ENCODE assay signal across 16 cellular contexts in genomic region chr19:53912653-53913052, GRCh38. TPM values are rescaled to one million over a fixed set of nuclear protein-coding genes. Genes with fewer than 3 reads are reported as not detected.
DNase-seq lines count a peak whose midpoint lies in the region; ATAC-seq and TF ChIP-seq lines count a peak whose summit lies in the region.
"Had no signal": no experiment of that assay in that cellular context is flagged by ENCODE, and none has a peak within 500 bp of the region (broad histone marks: within the 10 kb centered on the region; RNA-seq: fewer than 3 reads in every experiment).

No MANE protein-coding gene starts in this region.

- WGBS in endodermal cell (ENCODE audit: insufficient coverage in 1 of 2, insufficient read length in 1 of 2), 2 experiments: 75 to 84% methylated on average over 13 to 18 of the region's 18 CpGs
- 76 to 77% methylated on average over 4 to 17 of the region's 18 CpGs for WGBS in testis, 2 donors
- WGBS in thyroid gland, 2 donors: 83 to 88% methylated on average over 2 of the region's 18 CpGs

- H3F3A ChIP-seq in Loucy (ENCODE audit: low read depth): no peaks in the 10 kb centered on the region

- H2AFZ ChIP-seq in Loucy (ENCODE audit: low read length): no peak overlapping the region

- H3K36me3 ChIP-seq in cardiac muscle cell: no peaks in the 10 kb centered on the region
- no peaks in the 10 kb centered on the region for H3K36me3 ChIP-seq in Loucy (ENCODE audit: insufficient read depth, low read length)
- H3K36me3 ChIP-seq in endodermal cell (ENCODE audit: control insufficient read depth, insufficient read depth, low read length): no peaks in the 10 kb centered on the region
- no peaks in the 10 kb centered on the region for H3K36me3 ChIP-seq in testis (ENCODE audit: low read depth, missing control alignments)
- H3K36me3 ChIP-seq in thyroid gland: no peaks in the 10 kb centered on the region
- H3K36me3 ChIP-seq: BLaER1, gastrocnemius medialis, left lung had no signal

- ATAC-seq in Right ventricle myocardium superior (ENCODE audit: poor library complexity): no peak
- ATAC-seq: gastrocnemius medialis, left lung had no signal

- H3K4me1 ChIP-seq in cardiac muscle cell (ENCODE audit: low read depth): no peaks in the 10 kb centered on the region
- no peaks in the 10 kb centered on the region for H3K4me1 ChIP-seq in Loucy (ENCODE audit: insufficient read depth, low read length, poor library complexity, severe bottlenecking)
- H3K4me1 ChIP-seq in endodermal cell (ENCODE audit: control insufficient read depth, insufficient read depth, low read length): no peaks in the 10 kb centered on the region
- H3K4me1 ChIP-seq in testis: peaks cover 8% of the 10 kb centered on the region
- no peaks in the 10 kb centered on the region for H3K4me1 ChIP-seq in thyroid gland

- TF ChIP-seq CTCF in cardiac muscle cell (IDR thresholded peaks at IDR 0.05; ENCODE audit: low read depth, low read length): peak; percentile 32
- TF ChIP-seq CTCF in Loucy (conservative IDR thresholded peaks at IDR 0.05; ENCODE audit: low read length): peak; percentile 49
- TF ChIP-seq CTCF in endodermal cell (conservative IDR thresholded peaks at IDR 0.05): peak; percentile 89
- peak in 2 of 3 experiments; percentile 7 to 10 for TF ChIP-seq CTCF in testis (IDR thresholded peaks at IDR 0.05)
- TF ChIP-seq CTCF in thyroid gland (IDR thresholded peaks at IDR 0.05): no peak

- no peaks in the 10 kb centered on the region for H4K20me1 ChIP-seq in Loucy (ENCODE audit: insufficient read depth, low read length, poor library complexity, severe bottlenecking)

- peaks cover 50% of the 10 kb centered on the region for H3K27me3 Mint-ChIP-seq in endodermal cell (ENCODE audit: insufficient read depth)
- H3K27me3 Mint-ChIP-seq in activated T-cell treated with anti-CD3 and anti-CD28 coated beads, Interleukin-2, amount 50 U/mL, for 24 hours: peaks cover 75% of the 10 kb centered on the region

- no peaks in the 10 kb centered on the region for H3K9me2 ChIP-seq in Loucy (replicated peaks; ENCODE audit: low read depth, low read length)

- H3K27ac ChIP-seq in cardiac muscle cell (no peak overlapping the region), endodermal cell (ENCODE audit: low read depth, low read length) (no peak overlapping the region), testis (no peak overlapping the region), thyroid gland (no peak overlapping the region)
- H3K27ac ChIP-seq: BLaER1, gastrocnemius medialis, left lung had no signal

- no peak overlapping the region for H3K27ac Mint-ChIP-seq in endodermal cell
- no peak overlapping the region for H3K27ac Mint-ChIP-seq in activated T-cell treated with anti-CD3 and anti-CD28 coated beads, Interleukin-2, amount 50 U/mL, for 24 hours
- H3K27ac Mint-ChIP-seq: activated T-helper 1 cell treated with anti-CD3 and anti-CD28 coated beads, Interleukin-12 subunit alpha, Interleukin-12 subunit beta, Interleukin-2, Interleukin-4 antibody, amounts not matched to agents 30 ng/mL and 10 ng/mL and 1 ng/mL, durations not matched to agents 14 hours and 24 hours and 36 hours; stimulated activated naive CD8-positive, alpha-beta T cell treated with anti-CD3 and anti-CD28 coated beads, Interleukin-15, Interleukin-2, amounts not matched to agents 100 ng/mL and 50 ng/mL, for 24 hours had no signal

- no peak overlapping the region for H3K4me2 ChIP-seq in Loucy (ENCODE audit: low read depth, low read length, poor library complexity, severe bottlenecking)
- H3K4me2 ChIP-seq: BLaER1 had no signal

- H3K79me2 ChIP-seq in Loucy (ENCODE audit: insufficient read depth, low read length): no peaks in the 10 kb centered on the region

- TF ChIP-seq POLR2A in testis (IDR thresholded peaks at IDR 0.05) (no peak), thyroid gland (IDR thresholded peaks at IDR 0.05) (no peak)

- H3K9ac ChIP-seq in Loucy (ENCODE audit: low read depth, low read length, poor library complexity, severe bottlenecking) (no peak overlapping the region), endodermal cell (ENCODE audit: extremely low read depth, low read length, poor library complexity, severe bottlenecking) (no peak overlapping the region)
- H3K9ac ChIP-seq: BLaER1 had no signal

- H3K9me3 Mint-ChIP-seq in endodermal cell: no peaks in the 10 kb centered on the region
- peaks cover 2% of the 10 kb centered on the region for H3K9me3 Mint-ChIP-seq in activated T-cell treated with anti-CD3 and anti-CD28 coated beads, Interleukin-2, amount 50 U/mL, for 24 hours
- H3K9me3 Mint-ChIP-seq: activated T-helper 1 cell treated with anti-CD3 and anti-CD28 coated beads, Interleukin-12 subunit alpha, Interleukin-12 subunit beta, Interleukin-2, Interleukin-4 antibody, amounts not matched to agents 30 ng/mL and 10 ng/mL and 1 ng/mL, durations not matched to agents 14 hours and 24 hours and 36 hours; stimulated activated naive CD8-positive, alpha-beta T cell treated with anti-CD3 and anti-CD28 coated beads, Interleukin-15, Interleukin-2, amounts not matched to agents 100 ng/mL and 50 ng/mL, for 24 hours had no signal

- H3K27me3 ChIP-seq in cardiac muscle cell (peaks cover 43% of the 10 kb centered on the region), Loucy (ENCODE audit: insufficient read depth, low read length, poor library complexity, severe bottlenecking) (no peaks in the 10 kb centered on the region), endodermal cell (ENCODE audit: control insufficient read depth, insufficient read depth, low read length, poor library complexity, severe bottlenecking) (peaks cover 47% of the 10 kb centered on the region), testis (no peaks in the 10 kb centered on the region), thyroid gland (peaks cover 19% of the 10 kb centered on the region)

- peaks cover 15% of the 10 kb centered on the region for H3K4me1 Mint-ChIP-seq in endodermal cell
- H3K4me1 Mint-ChIP-seq in activated T-cell treated with anti-CD3 and anti-CD28 coated beads, Interleukin-2, amount 50 U/mL, for 24 hours (ENCODE audit: low read depth): peaks cover 11% of the 10 kb centered on the region

- no peaks in the 10 kb centered on the region for H3K9me3 ChIP-seq in cardiac muscle cell (ENCODE audit: low read depth)
- no peaks in the 10 kb centered on the region for H3K9me3 ChIP-seq in Loucy (ENCODE audit: insufficient read depth, low read depth, low read length)
- H3K9me3 ChIP-seq in endodermal cell (ENCODE audit: control insufficient read depth, low read length): no peaks in the 10 kb centered on the region
- H3K9me3 ChIP-seq in testis: no peaks in the 10 kb centered on the region
- no peaks in the 10 kb centered on the region for H3K9me3 ChIP-seq in thyroid gland
- H3K9me3 ChIP-seq: BLaER1, gastrocnemius medialis, left lung had no signal

- intact Hi-C loops in Right ventricle myocardium superior (cut with DNase I): no loop called here
- intact Hi-C loops in testis (cut with DNase I; ENCODE audit: low total_unique reads): no loop called here
- intact Hi-C loops in thyroid gland (cut with DNase I): no loop called here

- no peak overlapping the region for H3K4me3 Mint-ChIP-seq in endodermal cell
- no peak overlapping the region for H3K4me3 Mint-ChIP-seq in activated T-cell treated with anti-CD3 and anti-CD28 coated beads, Interleukin-2, amount 50 U/mL, for 24 hours
- H3K4me3 Mint-ChIP-seq: activated T-helper 1 cell treated with anti-CD3 and anti-CD28 coated beads, Interleukin-12 subunit alpha, Interleukin-12 subunit beta, Interleukin-2, Interleukin-4 antibody, amounts not matched to agents 30 ng/mL and 10 ng/mL and 1 ng/mL, durations not matched to agents 14 hours and 24 hours and 36 hours; stimulated activated naive CD8-positive, alpha-beta T cell treated with anti-CD3 and anti-CD28 coated beads, Interleukin-15, Interleukin-2, amounts not matched to agents 100 ng/mL and 50 ng/mL, for 24 hours had no signal

- DNase-seq in cardiac muscle cell (ENCODE audit: low read depth in 1 of 2, low spot score in 1 of 2) (no peak), Right ventricle myocardium superior (no peak), endodermal cell (peak; percentile 91), testis (peak; percentile 32), thyroid gland (no peak), amygdala (lab: John Stamatoyannopoulos, UW) (no peak)
- DNase-seq in activated T-cell treated with anti-CD3 and anti-CD28 coated beads, Interleukin-2, amount 50 U/mL, for 24 hours: no peak
- DNase-seq: caudate nucleus, gastrocnemius medialis, NCI-H1105, occipital lobe had no signal

- no peaks in the 10 kb centered on the region for H3K36me3 Mint-ChIP-seq in endodermal cell (ENCODE audit: low read depth)
- no peaks in the 10 kb centered on the region for H3K36me3 Mint-ChIP-seq in activated T-cell treated with anti-CD3 and anti-CD28 coated beads, Interleukin-2, amount 50 U/mL, for 24 hours (ENCODE audit: low read depth)

- H3K4me3 ChIP-seq in cardiac muscle cell (no peak overlapping the region), Loucy (ENCODE audit: low read length, poor library complexity, severe bottlenecking) (no peak overlapping the region), endodermal cell (ENCODE audit: low read length) (no peak overlapping the region), testis (no peak overlapping the region), thyroid gland (replicated peaks in 1 of 3) (no peak overlapping the region)
- H3K4me3 ChIP-seq: BLaER1, gastrocnemius medialis, left lung had no signal

RNA-seq across cellular contexts. Expression of gene CACNG7, which starts 3.6 kb away (rescaled TPM):
- total RNA-seq in cardiac muscle cell (0.60 and 1.9 TPM in 2 replicates), Right ventricle myocardium superior (not detected), endodermal cell (1 to 10 TPM; 2.7 to 3.4 TPM), testis (under 1 TPM; 0.39 to 0.81 TPM), thyroid gland (not detected)
- polyA plus RNA-seq in cardiac muscle cell (0.11 and 0.19 TPM in 2 replicates), testis (ENCODE audit: insufficient read depth, low read depth, low replicate concordance) (0.53 TPM)
- polyA plus RNA-seq in endodermal cell (2013, experiment 1 of 2): 48.2 TPM
- polyA plus RNA-seq in endodermal cell (2013, experiment 2 of 2): 46.4 TPM
- total RNA-seq: activated T-helper 1 cell treated with anti-CD3 and anti-CD28 coated beads, Interleukin-12 subunit alpha, Interleukin-12 subunit beta, Interleukin-2, Interleukin-4 antibody, amounts not matched to agents 30 ng/mL and 10 ng/mL and 1 ng/mL, durations not matched to agents 14 hours and 24 hours and 36 hours; gastrocnemius medialis; left lung had no signal

RNA-seq across cellular contexts. Expression of gene PRKCG, which starts 30.7 kb away (rescaled TPM):
- 0.63 and 4.3 TPM in 2 replicates for total RNA-seq in cardiac muscle cell
- 3.2 and 4.2 TPM in 2 replicates for polyA plus RNA-seq in cardiac muscle cell
- total RNA-seq in Right ventricle myocardium superior: not detected
- 1 to 10 TPM; 2.7 to 5.6 TPM for total RNA-seq in endodermal cell
- polyA plus RNA-seq in endodermal cell (2013, experiment 1 of 2): 10.6 TPM
- 8.2 TPM for polyA plus RNA-seq in endodermal cell (2013, experiment 2 of 2)
- 10 to 100 TPM in 1 of 2 donors, 1 to 10 TPM in 1; 3.7 to 10.6 TPM for total RNA-seq in testis
- polyA plus RNA-seq in testis (ENCODE audit: insufficient read depth, low read depth, low replicate concordance): 4.3 TPM
- total RNA-seq in thyroid gland: not detected
- total RNA-seq: activated T-helper 1 cell treated with anti-CD3 and anti-CD28 coated beads, Interleukin-12 subunit alpha, Interleukin-12 subunit beta, Interleukin-2, Interleukin-4 antibody, amounts not matched to agents 30 ng/mL and 10 ng/mL and 1 ng/mL, durations not matched to agents 14 hours and 24 hours and 36 hours; gastrocnemius medialis; left lung had no signal

RNA-seq across cellular contexts. Expression of gene MYADM, which starts 45.0 kb away (rescaled TPM):
- 115 and 150 TPM in 2 replicates for total RNA-seq in cardiac muscle cell
- polyA plus RNA-seq in cardiac muscle cell: 166 and 183 TPM in 2 replicates
- 115 TPM for total RNA-seq in Right ventricle myocardium superior
- 100 to 1,000 TPM; 112 to 157 TPM for total RNA-seq in endodermal cell
- 65.5 TPM for polyA plus RNA-seq in endodermal cell (2013, experiment 1 of 2)
- 69.2 TPM for polyA plus RNA-seq in endodermal cell (2013, experiment 2 of 2)
- 10 to 100 TPM; 48.7 to 57.8 TPM for total RNA-seq in testis
- 128 TPM for polyA plus RNA-seq in testis (ENCODE audit: insufficient read depth, low read depth, low replicate concordance)
- 10 to 100 TPM; 16.4 to 37.8 (median 21.8) TPM for total RNA-seq in thyroid gland

RNA-seq across cellular contexts. Expression of gene CACNG8, which starts 50.1 kb away (rescaled TPM):
- total RNA-seq in cardiac muscle cell (0.77 and 1.4 TPM in 2 replicates), Right ventricle myocardium superior (0.03 TPM), endodermal cell (1 to 10 TPM in 1 of 2 donors, under 1 TPM in 1; 0.48 to 4.8 TPM), testis (under 1 TPM; 0.62 to 0.94 TPM), thyroid gland (not detected)
- polyA plus RNA-seq in cardiac muscle cell (0.68 and 1.0 TPM in 2 replicates), testis (ENCODE audit: insufficient read depth, low read depth, low replicate concordance) (0.36 TPM)
- 2.4 TPM for polyA plus RNA-seq in endodermal cell (2013, experiment 1 of 2)
- 2.1 TPM for polyA plus RNA-seq in endodermal cell (2013, experiment 2 of 2)
- total RNA-seq: activated T-helper 1 cell treated with anti-CD3 and anti-CD28 coated beads, Interleukin-12 subunit alpha, Interleukin-12 subunit beta, Interleukin-2, Interleukin-4 antibody, amounts not matched to agents 30 ng/mL and 10 ng/mL and 1 ng/mL, durations not matched to agents 14 hours and 24 hours and 36 hours had no signal

Comparison
In these comparisons a context has a peak if more than half of its experiments do, and no peak if none do; other contexts are left out.
1. DNase-seq: peak in endodermal cell (single experiment) and testis (single experiment); none in cardiac muscle cell (0 of 2), Right ventricle myocardium superior (single experiment), thyroid gland (0 of 2), amygdala (0 of 56) and activated T-cell treated with anti-CD3 and anti-CD28 coated beads, Interleukin-2, amount 50 U/mL, for 24 hours (single experiment).
2. CTCF ChIP-seq: peak in cardiac muscle cell (single experiment), Loucy (single experiment), endodermal cell (single experiment) and testis (2 of 3); none in thyroid gland (0 of 6).